Comparison of ENCODE assay signal across 16 cellular contexts in genomic region chr5:178461426-178461730, GRCh38.
DNase-seq lines count a peak whose midpoint lies in the region; ATAC-seq and TF ChIP-seq lines count a peak whose summit lies in the region.
"Had no signal": no experiment of that assay in that cellular context is flagged by ENCODE, and none has a peak within 500 bp of the region (broad histone marks: within the 10 kb centered on the region; RNA-seq: fewer than 3 reads in every experiment).

No MANE protein-coding gene starts in this region.

- TF ChIP-seq RAD21 in SK-N-SH (IDR thresholded peaks at IDR 0.05; ENCODE audit: low read length), result no peak

- H3K9me2 ChIP-seq in SK-N-SH, result no peaks in the 10 kb centered on the region

- TF ChIP-seq CTCF in heart left ventricle (IDR thresholded peaks at IDR 0.05) (peak in 3 of 12 donors; percentile 11 to 22 (median 22)), HFFc6 (IDR thresholded peaks at IDR 0.05) (0 out of 2 replicates have a peak, but pooled peaks have one; percentile 9), coronary artery (IDR thresholded peaks at IDR 0.05) (no peak), SK-N-SH (IDR thresholded peaks at IDR 0.05) (no peak)

- no peak overlapping the region for H2AFZ ChIP-seq in SK-N-SH (ENCODE audit: low read depth)

- no peak overlapping the region for H3K27ac Mint-ChIP-seq in HFFc6

- CTCF ChIA-PET in SK-N-SH (lab: Yijun Ruan, JAX), result interaction anchor here (0.6 to 6.7 kb wide), 38 partner anchors 8 to 226 kb away, joined by 3 to 38 read pairs (median 5); partner anchors contain the start of gene COL23A1

- H3K36me3 Mint-ChIP-seq in HFFc6 (ENCODE audit: low read depth), result no peaks in the 10 kb centered on the region

- no peak overlapping the region for H3K4me3 ChIP-seq in heart left ventricle
- H3K4me3 ChIP-seq in coronary artery, result peak overlapping the region; percentile 50
- peak overlapping the region in 1 of 2 donors; percentile 27 for H3K4me3 ChIP-seq in stomach smooth muscle (ENCODE audit: low read length in 2 of 2)
- H3K4me3 ChIP-seq in SK-N-SH (ENCODE audit: low read depth in 2 of 2, low read length in 1 of 2), result no peak overlapping the region
- H3K4me3 ChIP-seq: BLaER1, HAP-1 had no signal

- ATAC-seq in heart left ventricle (no peak), left cardiac atrium (no peak), GM19397 (IDR thresholded peaks at IDR 0.05; ENCODE audit: unreplicated experiment) (no peak)

- H3K4me2 ChIP-seq in SK-N-SH, result no peak overlapping the region
- H3K4me2 ChIP-seq: BLaER1 had no signal

- H3K36me3 ChIP-seq in heart left ventricle (no peaks in the 10 kb centered on the region), stomach smooth muscle (ENCODE audit: control insufficient read depth in 2 of 2, insufficient read depth in 2 of 2, low read length in 2 of 2) (no peaks in the 10 kb centered on the region), SK-N-SH (replicated peaks in 1 of 2; ENCODE audit: control insufficient read depth in 1 of 2, insufficient read depth in 2 of 2, low read length in 1 of 2) (no peaks in the 10 kb centered on the region)
- H3K36me3 ChIP-seq: BLaER1, HAP-1 had no signal

- H4K20me1 ChIP-seq in SK-N-SH (ENCODE audit: insufficient read depth), result no peaks in the 10 kb centered on the region
- H4K20me1 ChIP-seq: BLaER1 had no signal

- H3K4me1 ChIP-seq in heart left ventricle, result peaks cover 0 to 19% (median 7%) of the 10 kb centered on the region in 12 donors
- H3K4me1 ChIP-seq in stomach smooth muscle (ENCODE audit: control insufficient read depth, insufficient read depth, low read length), result peaks cover 15% of the 10 kb centered on the region
- H3K4me1 ChIP-seq in SK-N-SH (ENCODE audit: control insufficient read depth in 1 of 2, insufficient read depth in 2 of 2, low read depth in 1 of 2, low read length in 1 of 2), result peaks cover 0 to 33% of the 10 kb centered on the region in 2 experiments; a peak in 1 of 4 replicates

- no peaks in the 10 kb centered on the region for H3K9me3 ChIP-seq in heart left ventricle
- H3K9me3 ChIP-seq in stomach smooth muscle (ENCODE audit: control insufficient read depth in 2 of 2, low read length in 2 of 2), result no peaks in the 10 kb centered on the region
- no peaks in the 10 kb centered on the region for H3K9me3 ChIP-seq in SK-N-SH
- H3K9me3 ChIP-seq: BLaER1, HAP-1 had no signal

- H3K79me2 ChIP-seq in SK-N-SH (ENCODE audit: insufficient read depth), result no peaks in the 10 kb centered on the region

- no peak overlapping the region for H3K4me3 Mint-ChIP-seq in HFFc6

- TF ChIP-seq EP300 in SK-N-SH (IDR thresholded peaks at IDR 0.05; ENCODE audit: borderline replicate concordance in 1 of 2, low read depth in 1 of 2, low read length in 1 of 2), result no peak

- H3K27me3 ChIP-seq in heart left ventricle (no peaks in the 10 kb centered on the region), stomach smooth muscle (ENCODE audit: control insufficient read depth in 1 of 2, insufficient read depth in 2 of 2, low read length in 2 of 2) (no peaks in the 10 kb centered on the region), SK-N-SH (ENCODE audit: insufficient read depth) (no peaks in the 10 kb centered on the region)
- H3K27me3 ChIP-seq: BLaER1 had no signal

- H3F3A ChIP-seq in SK-N-SH (replicated peaks; ENCODE audit: insufficient read depth), result no peaks in the 10 kb centered on the region

- peaks cover 45% of the 10 kb centered on the region for H3K9me3 Mint-ChIP-seq in HFFc6

- H3K27ac ChIP-seq in heart left ventricle (peak overlapping the region; percentile 34 to 87 (median 70)), coronary artery (peak overlapping the region in 1 of 2 donors; percentile 61), stomach smooth muscle (ENCODE audit: low read length) (peak overlapping the region; percentile 49), SK-N-SH (ENCODE audit: low read depth in 2 of 2, low read length in 1 of 2) (peak overlapping the region in 1 of 2 experiments; percentile 22; a peak in 1 of 4 replicates)
- H3K27ac ChIP-seq: BLaER1 had no signal

- H3K9ac ChIP-seq in stomach smooth muscle (ENCODE audit: low read length in 2 of 2), result peak overlapping the region in 1 of 2 donors; percentile 7
- H3K9ac ChIP-seq in SK-N-SH, result no peak overlapping the region
- H3K9ac ChIP-seq: BLaER1 had no signal

- TF ChIP-seq POLR2A in heart left ventricle (IDR thresholded peaks at IDR 0.05), result no peak

- no peak for DNase-seq in heart left ventricle
- no peak for DNase-seq in left cardiac atrium
- DNase-seq in HFFc6, result no peak
- no peak for DNase-seq in coronary artery (ENCODE audit: low spot score)
- DNase-seq in SK-N-SH, result no peak
- no peak for DNase-seq in NCI-H82 (lab: John Stamatoyannopoulos, UW)
- DNase-seq: KG1, NCI-H1048, NCI-H1436 treated with DMSO at 0.1 percent for 48 hours, NCI-H2081 treated with DMSO at 0.1 percent for 48 hours, NCI-H510A treated with DMSO at 0.1 percent for 48 hours, SIG-M5 had no signal

- intact Hi-C loops in heart left ventricle (cut with DNase I), result loop anchor here in 9 of 10 donors (1.0 to 10.0 kb wide), 10 partner anchors 33 to 179 kb away; no protein-coding TSS in a partner anchor
- intact Hi-C loops in left cardiac atrium (cut with DNase I), result loop anchor here in 1 of 2 donors (5.0 kb wide), 2 partner anchors 86 to 129 kb away; no protein-coding TSS in a partner anchor

- H3K4me1 Mint-ChIP-seq in HFFc6 (ENCODE audit: low read depth), result no peaks in the 10 kb centered on the region

- H3K27me3 Mint-ChIP-seq in HFFc6 (ENCODE audit: insufficient read depth), result peaks cover 10% of the 10 kb centered on the region

- POLR2A ChIA-PET in SK-N-SH (lab: Yijun Ruan, JAX), result interaction anchor here (2.2 kb wide), 1 partner anchor 12 kb away, joined by 7 read pairs; no protein-coding TSS in a partner anchor

- 50 to 65% (median 58%) methylated on average over 4 of the region's 4 CpGs for WGBS in heart left ventricle, 4 donors
- 19% methylated on average over 4 of the region's 4 CpGs for WGBS in SK-N-SH (ENCODE audit: low lambda C conversion rate)

TF ChIP-seq in SK-N-SH, 30 proteins besides CTCF, POLR2A, EP300 and RAD21:
- TF ChIP-seq NRF1 (IDR thresholded peaks at IDR 0.05; ENCODE audit: low read depth, low read length) (no peak), REST (IDR thresholded peaks at IDR 0.05; ENCODE audit: low read depth, low read length) (no peak)
